Comparison of ENCODE assay signal across 26 cellular contexts in genomic region chr17:5069724-5070123, GRCh38. TPM values are rescaled to one million over a fixed set of nuclear protein-coding genes. Genes with fewer than 3 reads are reported as not detected.
DNase-seq lines count a peak whose midpoint lies in the region; ATAC-seq, FAIRE-seq and TF ChIP-seq lines count a peak whose summit lies in the region.
"Had no signal": no experiment of that assay in that cellular context is flagged by ENCODE, and none has a peak within 500 bp of the region (broad histone marks: within the 10 kb centered on the region; RNA-seq: fewer than 3 reads in every experiment).

No MANE protein-coding gene starts in this region.

- no peak overlapping the region for H2AFZ ChIP-seq in HepG2 (ENCODE audit: low read length)

- in situ Hi-C loops in HepG2 (cut with HindIII; ENCODE audit: extremely low pct_ligation_motif_present, low pct_unique_long_range_greater_than_20kb): loop anchor here (5.0 kb wide), 1 partner anchor 92 kb away; no protein-coding TSS in a partner anchor

- H3K9me3 ChIP-seq in HepG2 (ENCODE audit: low read length) (no peaks in the 10 kb centered on the region), right lobe of liver (no peaks in the 10 kb centered on the region)

- DNase-seq in HepG2 (ENCODE audit: low spot score): peak; percentile 89
- no peak for DNase-seq in right lobe of liver
- no peak for DNase-seq in WTC11 (ENCODE audit: low spot score)
- DNase-seq in iris pigment epithelial cell (ENCODE audit: low read depth): peak; percentile 4
- DNase-seq in activated CD4-positive, alpha-beta T cell treated with anti-CD3 and anti-CD28 coated beads for 48 hours: no peak
- DNase-seq in Calu3: no peak
- DNase-seq: 8988T; C1 segment of cervical spinal cord; CD8-positive, alpha-beta T cell; DMS53; H7; NCI-H1417; NCI-H1694 treated with DMSO at 0.1 percent for 48 hours; NCI-H2081 treated with DMSO at 0.1 percent for 48 hours; NCI-H2171 treated with DMSO at 0.1 percent for 48 hours; NCI-H446; SW 1271 had no signal

- no peaks in the 10 kb centered on the region for H3K9me3 Mint-ChIP-seq in WTC11
- no peaks in the 10 kb centered on the region for H3K9me3 Mint-ChIP-seq in Calu3 (ENCODE audit: low read depth, unreplicated experiment)
- H3K9me3 Mint-ChIP-seq: CD8-positive, alpha-beta T cell; IgD-negative memory B cell had no signal

- TF ChIP-seq EP300 in HepG2 (IDR thresholded peaks at IDR 0.05; ENCODE audit: low read depth in 2 of 2, low read length in 2 of 2) (peak; percentile 19 to 32; a peak in 1 of 4 replicates), HepG2 (CRISPR knock-in tag; IDR thresholded peaks at IDR 0.05; ENCODE audit: borderline replicate concordance) (no peak)

- H3K36me3 ChIP-seq in HepG2 (replicated peaks in 1 of 2; ENCODE audit: control insufficient read depth in 1 of 2, insufficient read depth in 2 of 2, low read length in 2 of 2) (no peaks in the 10 kb centered on the region), right lobe of liver (no peaks in the 10 kb centered on the region)

- no peak overlapping the region for H3K4me2 ChIP-seq in HepG2 (ENCODE audit: low read depth, low read length)

- H3K79me2 ChIP-seq in HepG2 (ENCODE audit: insufficient read depth, low read length): no peaks in the 10 kb centered on the region

- H3K27me3 Mint-ChIP-seq in WTC11 (ENCODE audit: low read depth) (peaks cover 4% of the 10 kb centered on the region), Calu3 (ENCODE audit: unreplicated experiment) (no peaks in the 10 kb centered on the region)

- no peak overlapping the region for H3K27ac Mint-ChIP-seq in WTC11
- H3K27ac Mint-ChIP-seq in Calu3 (ENCODE audit: unreplicated experiment): no peak overlapping the region
- H3K27ac Mint-ChIP-seq: CD8-positive, alpha-beta T cell; IgD-negative memory B cell had no signal

- intact Hi-C loops in HepG2 (cut with micrococcal nuclease; ENCODE audit: unreplicated experiment) (loop anchor here (10.0 kb wide), 1 partner anchor 165 kb away; the partner anchor contains the start of gene CHRNE), right lobe of liver (cut with DNase I) (loop anchor here in 1 of 2 donors (10.0 kb wide), 1 partner anchor 85 kb away; the partner anchor contains the start of gene CAMTA2), Calu3 (cut with micrococcal nuclease; ENCODE audit: unreplicated experiment) (no loop called here)

- CTCF ChIA-PET in HepG2 (lab: Yijun Ruan, JAX; ENCODE audit: low intra/inter-chr PET ratio, low total read pairs): no interaction called here
- CTCF ChIA-PET in WTC11 (lab: Charles Lee): interaction anchor here (0.6 kb wide), 1 partner anchor 16 kb away, joined by 3 read pairs; no protein-coding TSS in a partner anchor
- CTCF ChIA-PET in Calu3 (lab: Charles Lee): no interaction called here

- TF ChIP-seq CTCF in HepG2 (CRISPR knock-in tag; IDR thresholded peaks at IDR 0.05) (no peak), right lobe of liver (IDR thresholded peaks at IDR 0.05) (no peak), WTC11 (IDR thresholded peaks at IDR 0.05) (no peak), Calu3 (IDR thresholded peaks at IDR 0.05; ENCODE audit: unreplicated experiment) (no peak)

- H3K36me3 Mint-ChIP-seq in WTC11 (no peaks in the 10 kb centered on the region), Calu3 (ENCODE audit: insufficient read depth, unreplicated experiment) (no peaks in the 10 kb centered on the region)
- H3K36me3 Mint-ChIP-seq: CD8-positive, alpha-beta T cell; IgD-negative memory B cell had no signal

- peaks cover 26% of the 10 kb centered on the region for H3K4me1 ChIP-seq in HepG2 (ENCODE audit: insufficient read depth, low read length)
- no peaks in the 10 kb centered on the region for H3K4me1 ChIP-seq in right lobe of liver

- no peak for TF ChIP-seq POLR2A in HepG2 (IDR thresholded peaks at IDR 0.05; ENCODE audit: insufficient read depth in 1 of 2, low read depth in 2 of 2, low read length in 2 of 2)
- TF ChIP-seq POLR2A in right lobe of liver (IDR thresholded peaks at IDR 0.05): no peak

- POLR2A ChIA-PET in HepG2 (lab: Yijun Ruan, JAX): interaction anchor here (0.6 kb wide), 1 partner anchor 494 kb away, joined by 3 read pairs; no protein-coding TSS in a partner anchor
- POLR2A ChIA-PET in WTC11 (lab: Charles Lee): no interaction called here

- TF ChIP-seq RAD21 in HepG2 (CRISPR knock-in tag; IDR thresholded peaks at IDR 0.05): no peak

- ATAC-seq in HepG2: peak; percentile 75
- no peak for ATAC-seq in right lobe of liver
- ATAC-seq in WTC11: no peak
- no peak for ATAC-seq in HG03039 (IDR thresholded peaks at IDR 0.05; ENCODE audit: unreplicated experiment)
- ATAC-seq in GM19035 (IDR thresholded peaks at IDR 0.05; ENCODE audit: unreplicated experiment): no peak
- ATAC-seq: CD8-positive, alpha-beta T cell; Right ventricle myocardium inferior had no signal

- H3K4me3 Mint-ChIP-seq in WTC11: no peak overlapping the region
- H3K4me3 Mint-ChIP-seq in Calu3 (ENCODE audit: low read depth, unreplicated experiment): no peak overlapping the region
- H3K4me3 Mint-ChIP-seq: CD8-positive, alpha-beta T cell had no signal

- H3K27me3 ChIP-seq in HepG2 (ENCODE audit: control insufficient read depth in 1 of 2, insufficient read depth in 2 of 2, low read length in 2 of 2) (no peaks in the 10 kb centered on the region), right lobe of liver (no peaks in the 10 kb centered on the region)

- H3K9ac ChIP-seq in HepG2 (ENCODE audit: insufficient read depth, low read depth, low read length): 0 out of 2 replicates have a peak overlapping the region, but pooled peaks have one; percentile 29

- no peak overlapping the region for H3K4me3 ChIP-seq in HepG2 (replicated peaks in 1 of 3; ENCODE audit: insufficient read depth in 1 of 3, low read depth in 2 of 3, low read length in 3 of 3)
- no peak overlapping the region for H3K4me3 ChIP-seq in right lobe of liver
- H3K4me3 ChIP-seq: SK-N-MC had no signal

- BruUV-seq in HepG2 (replicated peaks; lab: Mats Ljungman, UMichigan) (no TSS peak), Calu3 (replicated peaks; lab: Mats Ljungman, UMichigan) (no TSS peak)

- peak overlapping the region; percentile 50 for H3K27ac ChIP-seq in HepG2 (ENCODE audit: extremely low read length, insufficient read depth, low read length)
- H3K27ac ChIP-seq in right lobe of liver: no peak overlapping the region
- H3K27ac ChIP-seq: HL-60, SK-N-MC had no signal

- 2% methylated on average over 4 of the region's 4 CpGs for WGBS in HepG2 (ENCODE audit: low lambda C conversion rate)
- 80% methylated on average over 4 of the region's 4 CpGs for WGBS in right lobe of liver (ENCODE audit: insufficient coverage, low coverage, low lambda C conversion rate, missing lambda C conversion rate)

- H4K20me1 ChIP-seq in HepG2 (ENCODE audit: insufficient read depth, low read length): no peaks in the 10 kb centered on the region

- peaks cover 4% of the 10 kb centered on the region for H3K4me1 Mint-ChIP-seq in WTC11
- no peaks in the 10 kb centered on the region for H3K4me1 Mint-ChIP-seq in Calu3 (ENCODE audit: low read depth, unreplicated experiment)
- H3K4me1 Mint-ChIP-seq: IgD-negative memory B cell had no signal

- no peak for FAIRE-seq in HepG2 (lab: Jason Lieb, UNC)
- FAIRE-seq: HTR-8/SVneo, RCC 7860 had no signal

RNA-seq across cellular contexts. Expression of gene ZFP3, which starts 8.5 kb away (rescaled TPM):
- total RNA-seq in HepG2 (2016; rRNA removed; fragmentation: Illumina TruSeq; extraction: Trizol) (not detected in 2 replicates), right lobe of liver (1 to 10 TPM in 1 of 6 experiments, under 1 TPM in 5; 0.51 to 1.6 (median 0.87) TPM), WTC11 (2021) (0.39 to 0.71 TPM (median 0.66 TPM) in 3 replicates), Calu3 (2022) (not detected in 2 replicates)
- total RNA-seq in HepG2 (2016; cell fraction: cytosol; rRNA removed; fragmentation: Illumina TruSeq; extraction: Trizol; ENCODE audit: low read depth): not detected in 2 replicates
- total RNA-seq in HepG2 (2016; cell fraction: insoluble cytoplasmic fraction; rRNA removed; fragmentation: Illumina TruSeq; extraction: Trizol): not detected in 2 replicates
- total RNA-seq in HepG2 (2016; cell fraction: membrane; rRNA removed; fragmentation: Illumina TruSeq; extraction: Trizol): not detected in 2 replicates
- not detected in 2 replicates for total RNA-seq in HepG2 (2016; cell fraction: nucleus; rRNA removed; fragmentation: Illumina TruSeq; extraction: Trizol)
- not detected in 2 replicates for polyA plus RNA-seq in HepG2 (2011; rRNA removed)
- polyA plus RNA-seq in HepG2 (2011; cell fraction: cytosol; rRNA removed): not detected in 2 replicates
- not detected in 2 replicates for polyA plus RNA-seq in HepG2 (2011; cell fraction: nucleus; rRNA removed)
- not detected in 2 replicates for polyA plus RNA-seq in HepG2 (2012)
- not detected in 2 replicates for polyA plus RNA-seq in HepG2 (2016; cell fraction: cytosol; fragmentation: Illumina TruSeq; extraction: Trizol; ENCODE audit: low read depth)
- polyA plus RNA-seq in HepG2 (2016; cell fraction: insoluble cytoplasmic fraction; fragmentation: Illumina TruSeq; extraction: Trizol; ENCODE audit: low read depth): not detected in 2 replicates
- polyA plus RNA-seq in HepG2 (2016; cell fraction: membrane; fragmentation: Illumina TruSeq; extraction: Trizol; ENCODE audit: low read depth): not detected in 2 replicates
- not detected in 2 replicates for polyA plus RNA-seq in HepG2 (2016; cell fraction: nucleus; fragmentation: Illumina TruSeq; extraction: Trizol; ENCODE audit: insufficient read depth, low read depth)
- not detected in 2 replicates for polyA minus RNA-seq in HepG2 (2011; rRNA and poly(A)+ RNA removed; ENCODE audit: low replicate concordance)
- polyA minus RNA-seq in HepG2 (2011; cell fraction: cytosol; rRNA and poly(A)+ RNA removed): not detected in 2 replicates
- not detected in 2 replicates for polyA minus RNA-seq in HepG2 (2011; cell fraction: nucleus; rRNA and poly(A)+ RNA removed)

RNA-seq across cellular contexts. Expression of gene SLC52A1, which starts 34.5 kb away (rescaled TPM):
- total RNA-seq in HepG2 (2016; rRNA removed; fragmentation: Illumina TruSeq; extraction: Trizol): 0.13 TPM in 1 of 2 replicates, not detected in the other
- total RNA-seq in HepG2 (2016; cell fraction: cytosol; rRNA removed; fragmentation: Illumina TruSeq; extraction: Trizol; ENCODE audit: low read depth): not detected in 2 replicates
- total RNA-seq in HepG2 (2016; cell fraction: insoluble cytoplasmic fraction; rRNA removed; fragmentation: Illumina TruSeq; extraction: Trizol): 0.11 TPM in 1 of 2 replicates, not detected in the other
- not detected in 2 replicates for total RNA-seq in HepG2 (2016; cell fraction: membrane; rRNA removed; fragmentation: Illumina TruSeq; extraction: Trizol)
- 0.16 TPM in 1 of 2 replicates, not detected in the other for total RNA-seq in HepG2 (2016; cell fraction: nucleus; rRNA removed; fragmentation: Illumina TruSeq; extraction: Trizol)
- 0.03 TPM in 1 of 2 replicates, not detected in the other for polyA plus RNA-seq in HepG2 (2011; rRNA removed)
- 0.03 TPM in 1 of 2 replicates, not detected in the other for polyA plus RNA-seq in HepG2 (2011; cell fraction: cytosol; rRNA removed)
- polyA plus RNA-seq in HepG2 (2011; cell fraction: nucleus; rRNA removed): 0.10 and 0.11 TPM in 2 replicates
- not detected in 2 replicates for polyA plus RNA-seq in HepG2 (2012)
- not detected in 2 replicates for polyA plus RNA-seq in HepG2 (2016; cell fraction: cytosol; fragmentation: Illumina TruSeq; extraction: Trizol; ENCODE audit: low read depth)
- not detected in 2 replicates for polyA plus RNA-seq in HepG2 (2016; cell fraction: insoluble cytoplasmic fraction; fragmentation: Illumina TruSeq; extraction: Trizol; ENCODE audit: low read depth)
- not detected in 2 replicates for polyA plus RNA-seq in HepG2 (2016; cell fraction: membrane; fragmentation: Illumina TruSeq; extraction: Trizol; ENCODE audit: low read depth)
- polyA plus RNA-seq in HepG2 (2016; cell fraction: nucleus; fragmentation: Illumina TruSeq; extraction: Trizol; ENCODE audit: insufficient read depth, low read depth): not detected in 2 replicates
- polyA minus RNA-seq in HepG2 (2011; rRNA and poly(A)+ RNA removed; ENCODE audit: low replicate concordance): not detected in 2 replicates
- polyA minus RNA-seq in HepG2 (2011; cell fraction: cytosol; rRNA and poly(A)+ RNA removed): not detected in 2 replicates
- not detected in 2 replicates for polyA minus RNA-seq in HepG2 (2011; cell fraction: nucleus; rRNA and poly(A)+ RNA removed)
- under 1 TPM in 2 of 6 experiments, not detected in 4; 0.13 to 0.20 TPM for total RNA-seq in right lobe of liver
- total RNA-seq in WTC11 (2021): 0.78 to 1.1 TPM (median 0.99 TPM) in 3 replicates
- total RNA-seq in Calu3 (2022): 0.34 TPM in 1 of 2 replicates, not detected in the other
- total RNA-seq: CD8-positive, alpha-beta T cell; OCI-LY7; Right ventricle myocardium inferior had no signal
- polyA plus RNA-seq: IgD-negative memory B cell had no signal

RNA-seq across cellular contexts. Expression of gene ZNF232, which starts 42.0 kb away (rescaled TPM):
- 28.7 and 35.4 TPM in 2 replicates for total RNA-seq in HepG2 (2016; rRNA removed; fragmentation: Illumina TruSeq; extraction: Trizol)
- 13.3 and 13.6 TPM in 2 replicates for total RNA-seq in HepG2 (2016; cell fraction: cytosol; rRNA removed; fragmentation: Illumina TruSeq; extraction: Trizol; ENCODE audit: low read depth)
- 29.8 and 36.0 TPM in 2 replicates for total RNA-seq in HepG2 (2016; cell fraction: insoluble cytoplasmic fraction; rRNA removed; fragmentation: Illumina TruSeq; extraction: Trizol)
- 26.1 and 26.5 TPM in 2 replicates for total RNA-seq in HepG2 (2016; cell fraction: membrane; rRNA removed; fragmentation: Illumina TruSeq; extraction: Trizol)
- total RNA-seq in HepG2 (2016; cell fraction: nucleus; rRNA removed; fragmentation: Illumina TruSeq; extraction: Trizol): 22.6 and 26.3 TPM in 2 replicates
- 7.8 and 9.2 TPM in 2 replicates for polyA plus RNA-seq in HepG2 (2011; rRNA removed)
- polyA plus RNA-seq in HepG2 (2011; cell fraction: cytosol; rRNA removed): 7.4 TPM in 2 replicates
- polyA plus RNA-seq in HepG2 (2011; cell fraction: nucleus; rRNA removed): 9.1 and 10.7 TPM in 2 replicates
- 10.0 and 10.9 TPM in 2 replicates for polyA plus RNA-seq in HepG2 (2012)
- polyA plus RNA-seq in HepG2 (2016; cell fraction: cytosol; fragmentation: Illumina TruSeq; extraction: Trizol; ENCODE audit: low read depth): 8.9 and 10.2 TPM in 2 replicates
- 28.1 and 28.6 TPM in 2 replicates for polyA plus RNA-seq in HepG2 (2016; cell fraction: insoluble cytoplasmic fraction; fragmentation: Illumina TruSeq; extraction: Trizol; ENCODE audit: low read depth)
- 15.0 and 17.3 TPM in 2 replicates for polyA plus RNA-seq in HepG2 (2016; cell fraction: membrane; fragmentation: Illumina TruSeq; extraction: Trizol; ENCODE audit: low read depth)
- polyA plus RNA-seq in HepG2 (2016; cell fraction: nucleus; fragmentation: Illumina TruSeq; extraction: Trizol; ENCODE audit: insufficient read depth, low read depth): 30.1 and 30.5 TPM in 2 replicates
- 3.9 and 8.3 TPM in 2 replicates for polyA minus RNA-seq in HepG2 (2011; rRNA and poly(A)+ RNA removed; ENCODE audit: low replicate concordance)
- 2.6 and 6.2 TPM in 2 replicates for polyA minus RNA-seq in HepG2 (2011; cell fraction: cytosol; rRNA and poly(A)+ RNA removed)
- 7.5 and 10.1 TPM in 2 replicates for polyA minus RNA-seq in HepG2 (2011; cell fraction: nucleus; rRNA and poly(A)+ RNA removed)
- total RNA-seq in right lobe of liver: 1 to 10 TPM; 3.3 to 5.0 (median 4.5) TPM
- 19.2 to 23.1 TPM (median 21.7 TPM) in 3 replicates for total RNA-seq in WTC11 (2021)
- 7.1 and 8.4 TPM in 2 replicates for total RNA-seq in Calu3 (2022)

RNA-seq across cellular contexts. Expression of gene USP6, which starts 46.1 kb away (rescaled TPM):
- total RNA-seq in HepG2 (2016; rRNA removed; fragmentation: Illumina TruSeq; extraction: Trizol): 0.04 TPM in 2 replicates
- total RNA-seq in HepG2 (2016; cell fraction: cytosol; rRNA removed; fragmentation: Illumina TruSeq; extraction: Trizol; ENCODE audit: low read depth): not detected in 2 replicates
- 0.04 TPM in 2 replicates for total RNA-seq in HepG2 (2016; cell fraction: insoluble cytoplasmic fraction; rRNA removed; fragmentation: Illumina TruSeq; extraction: Trizol)
- 0.03 TPM in 1 of 2 replicates, not detected in the other for total RNA-seq in HepG2 (2016; cell fraction: membrane; rRNA removed; fragmentation: Illumina TruSeq; extraction: Trizol)
- total RNA-seq in HepG2 (2016; cell fraction: nucleus; rRNA removed; fragmentation: Illumina TruSeq; extraction: Trizol): not detected in 2 replicates
- polyA plus RNA-seq in HepG2 (2011; rRNA removed): not detected in 2 replicates
- polyA plus RNA-seq in HepG2 (2011; cell fraction: cytosol; rRNA removed): not detected in 2 replicates
- polyA plus RNA-seq in HepG2 (2011; cell fraction: nucleus; rRNA removed): 0.03 TPM in 1 of 2 replicates, not detected in the other
- polyA plus RNA-seq in HepG2 (2012): 0.07 and 0.09 TPM in 2 replicates
- polyA plus RNA-seq in HepG2 (2016; cell fraction: cytosol; fragmentation: Illumina TruSeq; extraction: Trizol; ENCODE audit: low read depth): 0.01 TPM in 1 of 2 replicates, not detected in the other
- 0.07 and 0.09 TPM in 2 replicates for polyA plus RNA-seq in HepG2 (2016; cell fraction: insoluble cytoplasmic fraction; fragmentation: Illumina TruSeq; extraction: Trizol; ENCODE audit: low read depth)
- 0.02 and 0.05 TPM in 2 replicates for polyA plus RNA-seq in HepG2 (2016; cell fraction: membrane; fragmentation: Illumina TruSeq; extraction: Trizol; ENCODE audit: low read depth)
- 0.13 and 0.14 TPM in 2 replicates for polyA plus RNA-seq in HepG2 (2016; cell fraction: nucleus; fragmentation: Illumina TruSeq; extraction: Trizol; ENCODE audit: insufficient read depth, low read depth)
- 0.02 TPM in 1 of 2 replicates, not detected in the other for polyA minus RNA-seq in HepG2 (2011; rRNA and poly(A)+ RNA removed; ENCODE audit: low replicate concordance)
- not detected in 2 replicates for polyA minus RNA-seq in HepG2 (2011; cell fraction: cytosol; rRNA and poly(A)+ RNA removed)
- polyA minus RNA-seq in HepG2 (2011; cell fraction: nucleus; rRNA and poly(A)+ RNA removed): not detected in 2 replicates
- total RNA-seq in right lobe of liver: under 1 TPM in 2 of 6 experiments, not detected in 4; 0.02 to 0.07 TPM
- 0.20 to 0.25 TPM (median 0.23 TPM) in 3 replicates for total RNA-seq in WTC11 (2021)
- not detected in 2 replicates for total RNA-seq in Calu3 (2022)

Comparison
In these comparisons a context has a peak if more than half of its experiments do, and no peak if none do; other contexts are left out.
1. DNase-seq: peak in HepG2 (single experiment) and iris pigment epithelial cell (single experiment); none in right lobe of liver (0 of 3), WTC11 (single experiment), activated CD4-positive, alpha-beta T cell treated with anti-CD3 and anti-CD28 coated beads for 48 hours (single experiment) and Calu3 (single experiment).
2. Of the 50 proteins assayed by ChIP-seq in both HepG2 and WTC11: peak only in HepG2: JUN; only in WTC11: GABPB1; in both: none; in neither: 47; mixed calls (peak in some experiments, not most) for 1.